Comparison of ENCODE assay signal across 8 cellular contexts in genomic region chr9:99823392-99824377, GRCh38. TPM values are rescaled to one million over a fixed set of nuclear protein-coding genes. Genes with fewer than 3 reads are reported as not detected.
DNase-seq lines count a peak whose midpoint lies in the region; ATAC-seq and TF ChIP-seq lines count a peak whose summit lies in the region.

No MANE protein-coding gene starts in this region.

- no peak for TF ChIP-seq POLR2A in sigmoid colon (IDR thresholded peaks at IDR 0.05)

- TF ChIP-seq EP300 in sigmoid colon (IDR thresholded peaks at IDR 0.05): no peak

- H3K9me3 ChIP-seq in SK-N-MC (ENCODE audit: low read depth, low read length): no peaks in the 10 kb centered on the region
- H3K9me3 ChIP-seq in sigmoid colon: no peaks in the 10 kb centered on the region

- H3K4me3 ChIP-seq in SK-N-MC (peak overlapping the region; percentile 85), sigmoid colon (peak overlapping the region; percentile 58 to 89 (median 86))

- H3K27ac ChIP-seq in SK-N-MC (no peak overlapping the region), sigmoid colon (peak overlapping the region; percentile 98 to 100 (median 98))

- peak overlapping the region; percentile 94 for H3K4me3 Mint-ChIP-seq in activated naive CD8-positive, alpha-beta T cell treated with anti-CD3 and anti-CD28 coated beads, Interleukin-2, amount 10 ng/mL, durations not matched to agents 7 days and 5 days

- H3K4me1 Mint-ChIP-seq in activated naive CD8-positive, alpha-beta T cell treated with anti-CD3 and anti-CD28 coated beads, Interleukin-2, amount 10 ng/mL, durations not matched to agents 7 days and 5 days: peaks cover 67% of the 10 kb centered on the region

- peak in 2 of 3 experiments; percentile 65 to 67 for DNase-seq in NCI-H1417 (lab: John Stamatoyannopoulos, UW)
- DNase-seq in NCI-H1417 treated with DMSO at 0.1 percent for 48 hours (lab: John Stamatoyannopoulos, UW): no peak
- no peak for DNase-seq in SK-N-MC (ENCODE audit: low read depth, low spot score)
- DNase-seq in activated naive CD8-positive, alpha-beta T cell treated with anti-CD3 and anti-CD28 coated beads, Interleukin-2, amount 10 ng/mL, durations not matched to agents 7 days and 5 days: peak; percentile 59
- DNase-seq in hippocampal formation (lab: John Stamatoyannopoulos, UW): peak; percentile 11 to 20
- peak; percentile 79 for DNase-seq in sigmoid colon
- no peak for DNase-seq in NCI-H2081 treated with DMSO at 0.1 percent for 48 hours (lab: John Stamatoyannopoulos, UW)

- intact Hi-C loops in sigmoid colon (cut with DNase I): loop anchor here (2.0 to 10.0 kb wide), 6 partner anchors 83 to 1769 kb away; partner anchors contain the start of genes ALG2, ANKS6, MRPL50 and MSANTD3

- H3K27ac Mint-ChIP-seq in activated naive CD8-positive, alpha-beta T cell treated with anti-CD3 and anti-CD28 coated beads, Interleukin-2, amount 10 ng/mL, durations not matched to agents 7 days and 5 days: no peak overlapping the region

- H3K4me1 ChIP-seq in sigmoid colon: peaks cover 0 to 45% (median 24%) of the 10 kb centered on the region in 4 donors

- no peaks in the 10 kb centered on the region for H3K36me3 Mint-ChIP-seq in activated naive CD8-positive, alpha-beta T cell treated with anti-CD3 and anti-CD28 coated beads, Interleukin-2, amount 10 ng/mL, durations not matched to agents 7 days and 5 days

- POLR2A ChIA-PET in activated naive CD8-positive, alpha-beta T cell treated with anti-CD3 and anti-CD28 coated beads, Interleukin-2, amount 10 ng/mL, durations not matched to agents 7 days and 5 days (lab: Charles Lee): interaction anchor here (1.1 to 1.6 kb wide), 2 partner anchors 83 to 188 kb away, joined by 3 to 5 read pairs; partner anchors contain the start of gene STX17

- ATAC-seq in activated naive CD8-positive, alpha-beta T cell treated with anti-CD3 and anti-CD28 coated beads, Interleukin-2, amount 10 ng/mL, durations not matched to agents 7 days and 5 days (ENCODE audit: low read depth): no peak
- no peak for ATAC-seq in HG03457 (IDR thresholded peaks at IDR 0.05; ENCODE audit: unreplicated experiment)

- no peaks in the 10 kb centered on the region for H3K9me3 Mint-ChIP-seq in activated naive CD8-positive, alpha-beta T cell treated with anti-CD3 and anti-CD28 coated beads, Interleukin-2, amount 10 ng/mL, durations not matched to agents 7 days and 5 days

- no peak for TF ChIP-seq CTCF in sigmoid colon (IDR thresholded peaks at IDR 0.05)

- peaks cover 0 to 8% (median 0%) of the 10 kb centered on the region in 3 donors for H3K27me3 ChIP-seq in sigmoid colon

- H3K27me3 Mint-ChIP-seq in activated naive CD8-positive, alpha-beta T cell treated with anti-CD3 and anti-CD28 coated beads, Interleukin-2, amount 10 ng/mL, durations not matched to agents 7 days and 5 days: peaks cover 21% of the 10 kb centered on the region

- peak overlapping the region; percentile 64 for H3K9ac ChIP-seq in SK-N-MC (ENCODE audit: insufficient read length)

- WGBS in sigmoid colon, 2 donors: 0 to 1% methylated on average over 61 of the region's 61 CpGs

- no peaks in the 10 kb centered on the region; the same call in 1 of the 2 replicates for H3K36me3 ChIP-seq in SK-N-MC (ENCODE audit: insufficient read depth, low read length)
- no peaks in the 10 kb centered on the region for H3K36me3 ChIP-seq in sigmoid colon

RNA-seq across cellular contexts. Expression of gene NR4A3, which starts 2.0 kb away (rescaled TPM):
- 1 to 10 TPM; 1.2 TPM for total RNA-seq in activated naive CD8-positive, alpha-beta T cell treated with anti-CD3 and anti-CD28 coated beads, Interleukin-2, amount 10 ng/mL, durations not matched to agents 7 days and 5 days
- total RNA-seq in sigmoid colon: 1 to 10 TPM; 1.1 to 6.4 (median 5.0) TPM
- polyA plus RNA-seq in sigmoid colon: 1 to 10 TPM; 1.1 to 1.2 (median 1.2) TPM

Comparison
In these comparisons a context has a peak if more than half of its experiments do, and no peak if none do; other contexts are left out.
1. DNase-seq: peak in NCI-H1417 (2 of 3), activated naive CD8-positive, alpha-beta T cell treated with anti-CD3 and anti-CD28 coated beads, Interleukin-2, amount 10 ng/mL, durations not matched to agents 7 days and 5 days (single experiment), hippocampal formation (2 of 2) and sigmoid colon (single experiment); none in NCI-H1417 treated with DMSO at 0.1 percent for 48 hours (single experiment), SK-N-MC (single experiment) and NCI-H2081 treated with DMSO at 0.1 percent for 48 hours (single experiment).